ENCODE assay signal across 1 cellular context in genomic region chr1:155135416-155136197, GRCh38.
TF ChIP-seq lines count a peak whose summit lies in the region.

Gene SLC50A1 (plus strand): TSS chr1:155135852. CDS start chr1:155135912, 60 bp downstream.

TF ChIP-seq in HEK293, 187 proteins besides CTCF, POLR2A, EP300 and RAD21 (continued from another document):
- TF ChIP-seq ZNF146 (tag by site-specific recombination; IDR thresholded peaks at IDR 0.05) (peak; percentile 70), ZBTB7A (tag by site-specific recombination; IDR thresholded peaks at IDR 0.05; ENCODE audit: low read depth) (peak; percentile 91; the same call in 1 of the 2 replicates), ZNF791 (tag by site-specific recombination; IDR thresholded peaks at IDR 0.05) (no peak), ZNF623 (tag by site-specific recombination; IDR thresholded peaks at IDR 0.05) (no peak; the same call in 1 of the 2 replicates), EGR2 (tag by site-specific recombination; IDR thresholded peaks at IDR 0.05; ENCODE audit: low read depth) (peak; percentile 53; the same call in 1 of the 2 replicates), ZBTB48 (tag by site-specific recombination; IDR thresholded peaks at IDR 0.05) (0 out of 2 replicates have a peak, but pooled peaks have one; percentile 41), ZBTB10 (tag by site-specific recombination; IDR thresholded peaks at IDR 0.05) (peak; percentile 33; the same call in 1 of the 2 replicates), SP2 (tag by site-specific recombination; IDR thresholded peaks at IDR 0.05) (peak; percentile 87), ZNF449 (tag by site-specific recombination; IDR thresholded peaks at IDR 0.05) (peak; percentile 83), PRDM10 (tag by site-specific recombination; IDR thresholded peaks at IDR 0.05) (peak; percentile 92), ZBTB17 (tag by site-specific recombination; IDR thresholded peaks at IDR 0.05) (peak; percentile 61; the same call in 1 of the 2 replicates), ZNF768 (tag by site-specific recombination; IDR thresholded peaks at IDR 0.05) (no peak), ZNF76 (tag by site-specific recombination; IDR thresholded peaks at IDR 0.05; ENCODE audit: borderline replicate concordance, low read depth) (peak; percentile 62; the same call in 1 of the 2 replicates), KLF10 (tag by site-specific recombination; IDR thresholded peaks at IDR 0.05) (peak; percentile 71; the same call in 1 of the 2 replicates), ZNF416 (tag by site-specific recombination; IDR thresholded peaks at IDR 0.05) (no peak), ZNF521 (tag by site-specific recombination; IDR thresholded peaks at IDR 0.05) (no peak), ZNF518A (tag by site-specific recombination; conservative IDR thresholded peaks at IDR 0.05; ENCODE audit: low read depth) (peak; percentile 40; the same call in 1 of the 2 replicates), GLIS1 (tag by site-specific recombination; IDR thresholded peaks at IDR 0.05) (peak; percentile 2; the same call in 1 of the 2 replicates), GLIS2 (tag by site-specific recombination; IDR thresholded peaks at IDR 0.05) (peak; percentile 70), KLF9 (tag by site-specific recombination; IDR thresholded peaks at IDR 0.05; ENCODE audit: low read depth) (peak; percentile 24; the same call in 1 of the 2 replicates), ZNF335 (tag by site-specific recombination; conservative IDR thresholded peaks at IDR 0.05) (peak; percentile 67), ZNF394 (tag by site-specific recombination; IDR thresholded peaks at IDR 0.05; ENCODE audit: borderline replicate concordance) (peak; percentile 11), ZIC2 (tag by site-specific recombination; IDR thresholded peaks at IDR 0.05) (peak; percentile 23; the same call in 1 of the 2 replicates), ZNF121 (tag by site-specific recombination; IDR thresholded peaks at IDR 0.05) (no peak), MEIS1 (CRISPR knock-in tag; IDR thresholded peaks at IDR 0.05; ENCODE audit: borderline replicate concordance) (no peak), ZNF350 (tag by site-specific recombination; IDR thresholded peaks at IDR 0.05) (no peak), KLF1 (tag by site-specific recombination; IDR thresholded peaks at IDR 0.05) (peak; percentile 0; the same call in 1 of the 2 replicates), YY1 (tag by site-specific recombination; IDR thresholded peaks at IDR 0.05) (no peak), ZFP41 (tag by site-specific recombination; IDR thresholded peaks at IDR 0.05; ENCODE audit: borderline replicate concordance) (no peak), ZBTB8A (tag by site-specific recombination; IDR thresholded peaks at IDR 0.05) (peak; percentile 96), ZNF433 (tag by site-specific recombination; IDR thresholded peaks at IDR 0.05; ENCODE audit: low read depth) (no peak), ZNF19 (tag by site-specific recombination; IDR thresholded peaks at IDR 0.05; ENCODE audit: low read depth) (no peak)
